1 cellular context compared by ENCODE assay signal in the genomic region with DNA sequence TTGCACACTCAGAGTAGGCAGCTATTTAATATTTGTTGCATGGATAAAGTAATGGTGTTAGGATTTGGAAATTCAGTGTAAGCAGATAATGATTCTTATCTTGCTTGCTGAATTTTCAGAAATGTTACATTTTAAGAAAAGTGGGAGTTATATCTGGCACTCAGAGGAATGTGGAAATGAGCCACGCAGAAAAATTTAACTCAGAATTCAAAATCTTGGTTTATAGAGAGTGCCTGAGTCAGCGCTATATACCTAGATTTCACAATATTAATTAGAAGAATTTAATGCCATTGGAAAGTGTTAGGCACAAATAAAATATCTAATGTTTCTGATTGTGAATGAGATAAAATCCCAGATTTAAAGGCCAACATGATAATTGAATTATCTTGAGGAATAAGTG.
TF ChIP-seq lines count a peak whose summit lies in the region.

No MANE protein-coding gene starts in this region.

TF ChIP-seq in WTC11, 78 proteins besides CTCF, POLR2A, EP300 and RAD21:
- TF ChIP-seq, protein P1, sequence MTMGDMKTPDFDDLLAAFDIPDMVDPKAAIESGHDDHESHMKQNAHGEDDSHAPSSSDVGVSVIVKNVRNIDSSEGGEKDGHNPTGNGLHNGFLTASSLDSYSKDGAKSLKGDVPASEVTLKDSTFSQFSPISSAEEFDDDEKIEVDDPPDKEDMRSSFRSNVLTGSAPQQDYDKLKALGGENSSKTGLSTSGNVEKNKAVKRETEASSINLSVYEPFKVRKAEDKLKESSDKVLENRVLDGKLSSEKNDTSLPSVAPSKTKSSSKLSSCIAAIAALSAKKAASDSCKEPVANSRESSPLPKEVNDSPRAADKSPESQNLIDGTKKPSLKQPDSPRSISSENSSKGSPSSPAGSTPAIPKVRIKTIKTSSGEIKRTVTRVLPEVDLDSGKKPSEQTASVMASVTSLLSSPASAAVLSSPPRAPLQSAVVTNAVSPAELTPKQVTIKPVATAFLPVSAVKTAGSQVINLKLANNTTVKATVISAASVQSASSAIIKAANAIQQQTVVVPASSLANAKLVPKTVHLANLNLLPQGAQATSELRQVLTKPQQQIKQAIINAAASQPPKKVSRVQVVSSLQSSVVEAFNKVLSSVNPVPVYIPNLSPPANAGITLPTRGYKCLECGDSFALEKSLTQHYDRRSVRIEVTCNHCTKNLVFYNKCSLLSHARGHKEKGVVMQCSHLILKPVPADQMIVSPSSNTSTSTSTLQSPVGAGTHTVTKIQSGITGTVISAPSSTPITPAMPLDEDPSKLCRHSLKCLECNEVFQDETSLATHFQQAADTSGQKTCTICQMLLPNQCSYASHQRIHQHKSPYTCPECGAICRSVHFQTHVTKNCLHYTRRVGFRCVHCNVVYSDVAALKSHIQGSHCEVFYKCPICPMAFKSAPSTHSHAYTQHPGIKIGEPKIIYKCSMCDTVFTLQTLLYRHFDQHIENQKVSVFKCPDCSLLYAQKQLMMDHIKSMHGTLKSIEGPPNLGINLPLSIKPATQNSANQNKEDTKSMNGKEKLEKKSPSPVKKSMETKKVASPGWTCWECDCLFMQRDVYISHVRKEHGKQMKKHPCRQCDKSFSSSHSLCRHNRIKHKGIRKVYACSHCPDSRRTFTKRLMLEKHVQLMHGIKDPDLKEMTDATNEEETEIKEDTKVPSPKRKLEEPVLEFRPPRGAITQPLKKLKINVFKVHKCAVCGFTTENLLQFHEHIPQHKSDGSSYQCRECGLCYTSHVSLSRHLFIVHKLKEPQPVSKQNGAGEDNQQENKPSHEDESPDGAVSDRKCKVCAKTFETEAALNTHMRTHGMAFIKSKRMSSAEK (CRISPR knock-in tag; IDR thresholded peaks at IDR 0.05; ENCODE audit: borderline replicate concordance) = no peak
- TF ChIP-seq IRF2 (CRISPR knock-in tag; IDR thresholded peaks at IDR 0.05; ENCODE audit: borderline replicate concordance, low read depth) (no peak), GABPB1 (CRISPR knock-in tag; IDR thresholded peaks at IDR 0.05) (no peak), CREB1 (CRISPR knock-in tag; IDR thresholded peaks at IDR 0.05) (no peak), ETV6 (CRISPR knock-in tag; IDR thresholded peaks at IDR 0.05) (no peak), JUN (CRISPR knock-in tag; IDR thresholded peaks at IDR 0.05) (no peak), CREM (CRISPR knock-in tag; IDR thresholded peaks at IDR 0.05) (no peak), FOXJ3 (CRISPR knock-in tag; IDR thresholded peaks at IDR 0.05; ENCODE audit: borderline replicate concordance) (no peak), NFE2L1 (CRISPR knock-in tag; IDR thresholded peaks at IDR 0.05) (no peak), ZNF671 (CRISPR knock-in tag; IDR thresholded peaks at IDR 0.05) (no peak), NFATC4 (CRISPR knock-in tag; IDR thresholded peaks at IDR 0.05) (no peak)
- TF ChIP-seq, protein P2, sequence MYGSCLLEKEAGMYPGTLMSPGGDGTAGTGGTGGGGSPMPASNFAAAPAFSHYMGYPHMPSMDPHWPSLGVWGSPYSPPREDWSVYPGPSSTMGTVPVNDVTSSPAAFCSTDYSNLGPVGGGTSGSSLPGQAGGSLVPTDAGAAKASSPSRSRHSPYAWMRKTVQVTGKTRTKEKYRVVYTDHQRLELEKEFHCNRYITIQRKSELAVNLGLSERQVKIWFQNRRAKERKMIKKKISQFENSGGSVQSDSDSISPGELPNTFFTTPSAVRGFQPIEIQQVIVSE (CRISPR knock-in tag; IDR thresholded peaks at IDR 0.05; ENCODE audit: borderline replicate concordance) = no peak
- TF ChIP-seq, protein P3, sequence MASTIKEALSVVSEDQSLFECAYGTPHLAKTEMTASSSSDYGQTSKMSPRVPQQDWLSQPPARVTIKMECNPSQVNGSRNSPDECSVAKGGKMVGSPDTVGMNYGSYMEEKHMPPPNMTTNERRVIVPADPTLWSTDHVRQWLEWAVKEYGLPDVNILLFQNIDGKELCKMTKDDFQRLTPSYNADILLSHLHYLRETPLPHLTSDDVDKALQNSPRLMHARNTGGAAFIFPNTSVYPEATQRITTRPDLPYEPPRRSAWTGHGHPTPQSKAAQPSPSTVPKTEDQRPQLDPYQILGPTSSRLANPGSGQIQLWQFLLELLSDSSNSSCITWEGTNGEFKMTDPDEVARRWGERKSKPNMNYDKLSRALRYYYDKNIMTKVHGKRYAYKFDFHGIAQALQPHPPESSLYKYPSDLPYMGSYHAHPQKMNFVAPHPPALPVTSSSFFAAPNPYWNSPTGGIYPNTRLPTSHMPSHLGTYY (CRISPR knock-in tag; IDR thresholded peaks at IDR 0.05) = no peak
- TF ChIP-seq, protein P4, sequence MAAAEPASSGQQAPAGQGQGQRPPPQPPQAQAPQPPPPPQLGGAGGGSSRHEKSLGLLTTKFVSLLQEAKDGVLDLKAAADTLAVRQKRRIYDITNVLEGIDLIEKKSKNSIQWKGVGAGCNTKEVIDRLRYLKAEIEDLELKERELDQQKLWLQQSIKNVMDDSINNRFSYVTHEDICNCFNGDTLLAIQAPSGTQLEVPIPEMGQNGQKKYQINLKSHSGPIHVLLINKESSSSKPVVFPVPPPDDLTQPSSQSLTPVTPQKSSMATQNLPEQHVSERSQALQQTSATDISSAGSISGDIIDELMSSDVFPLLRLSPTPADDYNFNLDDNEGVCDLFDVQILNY (CRISPR knock-in tag; IDR thresholded peaks at IDR 0.05) = no peak
- TF ChIP-seq, protein P5, sequence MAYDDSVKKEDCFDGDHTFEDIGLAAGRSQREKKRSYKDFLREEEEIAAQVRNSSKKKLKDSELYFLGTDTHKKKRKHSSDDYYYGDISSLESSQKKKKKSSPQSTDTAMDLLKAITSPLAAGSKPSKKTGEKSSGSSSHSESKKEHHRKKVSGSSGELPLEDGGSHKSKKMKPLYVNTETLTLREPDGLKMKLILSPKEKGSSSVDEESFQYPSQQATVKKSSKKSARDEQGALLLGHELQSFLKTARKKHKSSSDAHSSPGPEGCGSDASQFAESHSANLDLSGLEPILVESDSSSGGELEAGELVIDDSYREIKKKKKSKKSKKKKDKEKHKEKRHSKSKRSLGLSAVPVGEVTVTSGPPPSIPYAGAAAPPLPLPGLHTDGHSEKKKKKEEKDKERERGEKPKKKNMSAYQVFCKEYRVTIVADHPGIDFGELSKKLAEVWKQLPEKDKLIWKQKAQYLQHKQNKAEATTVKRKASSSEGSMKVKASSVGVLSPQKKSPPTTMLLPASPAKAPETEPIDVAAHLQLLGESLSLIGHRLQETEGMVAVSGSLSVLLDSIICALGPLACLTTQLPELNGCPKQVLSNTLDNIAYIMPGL (CRISPR knock-in tag; IDR thresholded peaks at IDR 0.05) = no peak
- TF ChIP-seq, protein P6, sequence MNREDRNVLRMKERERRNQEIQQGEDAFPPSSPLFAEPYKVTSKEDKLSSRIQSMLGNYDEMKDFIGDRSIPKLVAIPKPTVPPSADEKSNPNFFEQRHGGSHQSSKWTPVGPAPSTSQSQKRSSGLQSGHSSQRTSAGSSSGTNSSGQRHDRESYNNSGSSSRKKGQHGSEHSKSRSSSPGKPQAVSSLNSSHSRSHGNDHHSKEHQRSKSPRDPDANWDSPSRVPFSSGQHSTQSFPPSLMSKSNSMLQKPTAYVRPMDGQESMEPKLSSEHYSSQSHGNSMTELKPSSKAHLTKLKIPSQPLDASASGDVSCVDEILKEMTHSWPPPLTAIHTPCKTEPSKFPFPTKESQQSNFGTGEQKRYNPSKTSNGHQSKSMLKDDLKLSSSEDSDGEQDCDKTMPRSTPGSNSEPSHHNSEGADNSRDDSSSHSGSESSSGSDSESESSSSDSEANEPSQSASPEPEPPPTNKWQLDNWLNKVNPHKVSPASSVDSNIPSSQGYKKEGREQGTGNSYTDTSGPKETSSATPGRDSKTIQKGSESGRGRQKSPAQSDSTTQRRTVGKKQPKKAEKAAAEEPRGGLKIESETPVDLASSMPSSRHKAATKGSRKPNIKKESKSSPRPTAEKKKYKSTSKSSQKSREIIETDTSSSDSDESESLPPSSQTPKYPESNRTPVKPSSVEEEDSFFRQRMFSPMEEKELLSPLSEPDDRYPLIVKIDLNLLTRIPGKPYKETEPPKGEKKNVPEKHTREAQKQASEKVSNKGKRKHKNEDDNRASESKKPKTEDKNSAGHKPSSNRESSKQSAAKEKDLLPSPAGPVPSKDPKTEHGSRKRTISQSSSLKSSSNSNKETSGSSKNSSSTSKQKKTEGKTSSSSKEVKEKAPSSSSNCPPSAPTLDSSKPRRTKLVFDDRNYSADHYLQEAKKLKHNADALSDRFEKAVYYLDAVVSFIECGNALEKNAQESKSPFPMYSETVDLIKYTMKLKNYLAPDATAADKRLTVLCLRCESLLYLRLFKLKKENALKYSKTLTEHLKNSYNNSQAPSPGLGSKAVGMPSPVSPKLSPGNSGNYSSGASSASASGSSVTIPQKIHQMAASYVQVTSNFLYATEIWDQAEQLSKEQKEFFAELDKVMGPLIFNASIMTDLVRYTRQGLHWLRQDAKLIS (CRISPR knock-in tag; IDR thresholded peaks at IDR 0.05; ENCODE audit: borderline replicate concordance) = no peak
- TF ChIP-seq, protein P7, sequence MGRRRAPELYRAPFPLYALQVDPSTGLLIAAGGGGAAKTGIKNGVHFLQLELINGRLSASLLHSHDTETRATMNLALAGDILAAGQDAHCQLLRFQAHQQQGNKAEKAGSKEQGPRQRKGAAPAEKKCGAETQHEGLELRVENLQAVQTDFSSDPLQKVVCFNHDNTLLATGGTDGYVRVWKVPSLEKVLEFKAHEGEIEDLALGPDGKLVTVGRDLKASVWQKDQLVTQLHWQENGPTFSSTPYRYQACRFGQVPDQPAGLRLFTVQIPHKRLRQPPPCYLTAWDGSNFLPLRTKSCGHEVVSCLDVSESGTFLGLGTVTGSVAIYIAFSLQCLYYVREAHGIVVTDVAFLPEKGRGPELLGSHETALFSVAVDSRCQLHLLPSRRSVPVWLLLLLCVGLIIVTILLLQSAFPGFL (CRISPR knock-in tag; IDR thresholded peaks at IDR 0.05; ENCODE audit: borderline replicate concordance) = no peak
- TF ChIP-seq, protein P8, sequence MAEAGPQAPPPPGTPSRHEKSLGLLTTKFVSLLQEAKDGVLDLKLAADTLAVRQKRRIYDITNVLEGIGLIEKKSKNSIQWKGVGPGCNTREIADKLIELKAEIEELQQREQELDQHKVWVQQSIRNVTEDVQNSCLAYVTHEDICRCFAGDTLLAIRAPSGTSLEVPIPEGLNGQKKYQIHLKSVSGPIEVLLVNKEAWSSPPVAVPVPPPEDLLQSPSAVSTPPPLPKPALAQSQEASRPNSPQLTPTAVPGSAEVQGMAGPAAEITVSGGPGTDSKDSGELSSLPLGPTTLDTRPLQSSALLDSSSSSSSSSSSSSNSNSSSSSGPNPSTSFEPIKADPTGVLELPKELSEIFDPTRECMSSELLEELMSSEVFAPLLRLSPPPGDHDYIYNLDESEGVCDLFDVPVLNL (CRISPR knock-in tag; IDR thresholded peaks at IDR 0.05; ENCODE audit: borderline replicate concordance, low read depth) = no peak
